ENCODE assay signal across 8 cellular contexts in the genomic region with DNA sequence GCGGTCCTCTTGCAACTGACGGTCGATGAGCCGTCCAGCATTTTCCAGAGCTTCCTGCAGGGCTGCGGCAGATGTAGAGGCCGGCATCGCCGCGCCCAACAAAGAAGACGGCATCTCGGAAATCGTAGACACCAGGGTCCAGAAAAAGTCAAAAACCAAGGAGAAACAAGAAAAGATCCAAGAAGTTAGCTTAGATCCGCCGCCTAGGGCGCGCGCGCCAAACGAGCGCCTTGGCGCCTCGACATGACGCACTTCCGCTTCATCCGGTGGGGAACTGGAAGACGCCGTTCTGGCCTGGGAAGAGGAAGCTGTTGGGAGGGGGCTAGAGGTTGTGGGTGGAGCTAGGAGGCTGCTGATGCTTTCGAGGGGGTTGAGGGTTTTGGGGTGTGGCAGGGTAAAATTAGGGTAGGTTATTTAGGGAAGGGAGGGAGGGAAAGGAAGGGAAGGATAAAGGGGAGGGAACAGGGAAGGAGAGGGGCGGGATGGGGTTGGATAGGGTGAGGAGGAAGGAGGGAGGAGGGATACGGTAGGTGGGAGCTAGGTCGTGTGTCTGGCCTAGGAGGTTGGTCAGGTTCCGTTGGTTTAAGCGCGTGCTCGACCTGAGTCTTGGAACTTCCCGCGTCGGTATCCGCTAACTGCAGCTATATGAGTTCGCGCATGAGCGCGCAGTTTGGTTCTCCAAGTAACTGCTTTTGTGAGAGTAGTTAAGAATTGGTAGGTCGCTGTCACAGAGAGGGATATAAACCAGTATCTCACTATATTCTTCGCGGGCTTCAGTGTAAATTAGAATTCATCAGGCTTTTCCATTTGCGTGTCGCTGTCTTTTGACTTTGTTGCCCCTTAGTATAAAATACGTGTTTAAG. TPM values are rescaled to one million over a fixed set of nuclear protein-coding genes. Genes with fewer than 3 reads are reported as not detected.
DNase-seq lines count a peak whose midpoint lies in the region; ATAC-seq and TF ChIP-seq lines count a peak whose summit lies in the region.

A gene (minus strand): TSS at position 243 of the 863 bp plus-strand sequence. CDS start 129 bp downstream, at position 114.

- H3K9me2 ChIP-seq in PC-9 (ENCODE audit: insufficient read depth), result no peaks in the 10 kb centered on the region; the same call in 1 of the 2 replicates

- POLR2A ChIA-PET in PC-9 (lab: Charles Lee; ENCODE audit: unreplicated experiment), result interaction anchor here (0.5 to 1.1 kb wide), 17 partner anchors 8 to 1306 kb away, joined by 3 to 24 read pairs (median 5); a partner anchor contains a TSS

- H3K4me3 ChIP-seq in Jurkat, Clone E6-1 (ENCODE audit: low read length), result peak within 1 kb of the TSS; percentile 85
- H3K4me3 ChIP-seq in PC-9, result peak within 1 kb of the TSS; percentile 95
- H3K4me3 ChIP-seq in mucosa of stomach (ENCODE audit: low read length), result peak within 1 kb of the TSS; percentile 99

- peak within 1 kb of the TSS; percentile 43 for H3K27ac ChIP-seq in PC-9

- H3K27me3 ChIP-seq in PC-9 (ENCODE audit: insufficient read depth, low read depth) (no peaks in the 10 kb centered on the region), mucosa of stomach (ENCODE audit: control insufficient read depth, insufficient read depth, low read length) (no peaks in the 10 kb centered on the region)

- peak within 1 kb of the TSS; percentile 71 for H3K9ac ChIP-seq in mucosa of stomach (ENCODE audit: low read length)

- DNase-seq in DMS153 treated with DMSO at 0.1 percent for 48 hours (lab: John Stamatoyannopoulos, UW; ENCODE audit: unreplicated experiment), result peak; percentile 95
- DNase-seq in Jurkat, Clone E6-1 (ENCODE audit: low read depth, low spot score), result peak; percentile 90
- peak; percentile 91 to 96 for DNase-seq in PC-9
- DNase-seq in activated T-cell treated with anti-CD3 and anti-CD28 coated beads, Interleukin-2, amount 50 U/mL, for 1 hour, result peak; percentile 85
- DNase-seq in erythroblast (lab: John Stamatoyannopoulos, UW), result peak; percentile 93 to 95
- DNase-seq in stimulated activated CD8-positive, alpha-beta memory T cell treated with anti-CD3 and anti-CD28 coated beads, Interleukin-7, amount 100 ng/mL, for 1 hour (ENCODE audit: low read depth in 2 of 2), result peak; percentile 69 to 77

- H2AFZ ChIP-seq in PC-9, result peak within 1 kb of the TSS; percentile 89

- no peak for TF ChIP-seq CTCF in PC-9 (conservative IDR thresholded peaks at IDR 0.05)

- no TSS peak for BruUV-seq in PC-9 (replicated peaks; lab: Mats Ljungman, UMichigan)

- H3K4me1 ChIP-seq in PC-9 (replicated peaks; ENCODE audit: insufficient read depth) (peaks cover 15% of the 10 kb centered on the region), mucosa of stomach (ENCODE audit: control insufficient read depth, insufficient read depth, low read length) (no peaks in the 10 kb centered on the region)

- CTCF ChIA-PET in PC-9 (lab: Charles Lee), result interaction anchor here (0.6 to 1.1 kb wide), 3 partner anchors 8 to 67 kb away, joined by 3 to 24 read pairs (median 5); a partner anchor contains a TSS

- peaks cover 4% of the 10 kb centered on the region; the same call in 1 of the 2 replicates for H3K9me3 ChIP-seq in PC-9 (ENCODE audit: insufficient read depth, low read depth)
- no peaks in the 10 kb centered on the region for H3K9me3 ChIP-seq in mucosa of stomach (ENCODE audit: control insufficient read depth, low read length)

- H3K4me2 ChIP-seq in PC-9, result peak within 1 kb of the TSS; percentile 99

- H4K20me1 ChIP-seq in PC-9 (ENCODE audit: insufficient read depth), result peaks cover 16% of the 10 kb centered on the region; the same call in 1 of the 2 replicates

- peaks cover 20% of the 10 kb centered on the region for H3F3A ChIP-seq in PC-9 (ENCODE audit: insufficient read depth, low read depth)

- intact Hi-C loops in PC-9 (cut with micrococcal nuclease; ENCODE audit: unreplicated experiment), result loop anchor here (1.0 to 10.0 kb wide), 3 partner anchors 8 to 626 kb away; a partner anchor contains a TSS

- peak; percentile 91 for ATAC-seq in GM21619 (IDR thresholded peaks at IDR 0.05; ENCODE audit: unreplicated experiment)

- TF ChIP-seq POLR2A in erythroblast (IDR thresholded peaks at IDR 0.05; ENCODE audit: low read length), result peak; percentile 89

- H3K36me3 ChIP-seq in PC-9 (ENCODE audit: low read depth), result 0 out of 2 replicates have a peak, but pooled peaks cover 7% of the 10 kb centered on the region
- H3K36me3 ChIP-seq in mucosa of stomach (ENCODE audit: control insufficient read depth, insufficient read depth, low read length), result no peaks in the 10 kb centered on the region

- peaks cover 47% of the 10 kb centered on the region for H3K79me2 ChIP-seq in PC-9 (ENCODE audit: low read depth)

RNA-seq across cellular contexts. Expression of the gene that starts here (rescaled TPM):
- polyA plus RNA-seq in Jurkat, Clone E6-1 (2012; ENCODE audit: insufficient read depth, insufficient read length), result 31.9 TPM
- total RNA-seq in PC-9 (2021), result 62.7 and 92.3 TPM in 2 replicates

Comparison
In these comparisons a context has a peak if more than half of its experiments do, and no peak if none do; other contexts are left out.
1. Peak in every context shown above with its lines: DNase-seq, ATAC-seq, H3K4me3 ChIP-seq and H3K27ac ChIP-seq.